8 cellular contexts compared by ENCODE assay signal in genomic region chr4:13547563-13548041, GRCh38. TPM values are rescaled to one million over a fixed set of nuclear protein-coding genes. Genes with fewer than 3 reads are reported as not detected.
A peak's percentile ranks its signal among the peaks of the same experiment; 100 is the strongest.
DNase-seq lines count a peak whose midpoint lies in the region; ATAC-seq and TF ChIP-seq lines count a peak whose summit lies in the region.

No MANE protein-coding gene starts in this region.

- peaks cover 47% of the 10 kb centered on the region for H3K27me3 ChIP-seq in IMR-90 (ENCODE audit: control insufficient read depth, insufficient read depth, low read length)

- no peak overlapping the region for H3K14ac ChIP-seq in IMR-90 (replicated peaks; ENCODE audit: low read depth, low read length)

- H3K27me3 Mint-ChIP-seq in activated naive CD4-positive, alpha-beta T cell treated with anti-CD3 and anti-CD28 coated beads, Interleukin-2, amount 10 ng/mL, durations not matched to agents 7 days and 5 days = peaks cover 80% of the 10 kb centered on the region
- H3K27me3 Mint-ChIP-seq in mesothelial cell of epicardium (ENCODE audit: low read depth) = peaks cover 89% of the 10 kb centered on the region

- no peak overlapping the region for H3K56ac ChIP-seq in IMR-90 (ENCODE audit: extremely low read depth, insufficient read depth, low read length)

- peaks cover 11% of the 10 kb centered on the region for H3K9me3 ChIP-seq in IMR-90 (ENCODE audit: control insufficient read depth, insufficient read depth, low read length)

- TF ChIP-seq CTCF in IMR-90 (conservative IDR thresholded peaks at IDR 0.05; ENCODE audit: low read depth, low read length) = no peak
- no peak for TF ChIP-seq CTCF in mesothelial cell of epicardium (IDR thresholded peaks at IDR 0.05; ENCODE audit: unreplicated experiment)

- H2AK9ac ChIP-seq in IMR-90 (replicated peaks; ENCODE audit: low read depth, low read length, poor library complexity) = no peak overlapping the region

- no peak overlapping the region for H2BK20ac ChIP-seq in IMR-90 (ENCODE audit: low read depth, low read length)

- H2BK5ac ChIP-seq in IMR-90 (ENCODE audit: low read depth, low read length, poor library complexity, severe bottlenecking) = no peak overlapping the region

- H2BK120ac ChIP-seq in IMR-90 (ENCODE audit: low read depth, low read length) = no peak overlapping the region

- no peaks in the 10 kb centered on the region for H3K9me3 Mint-ChIP-seq in activated naive CD4-positive, alpha-beta T cell treated with anti-CD3 and anti-CD28 coated beads, Interleukin-2, amount 10 ng/mL, durations not matched to agents 7 days and 5 days
- peaks cover 14% of the 10 kb centered on the region for H3K9me3 Mint-ChIP-seq in mesothelial cell of epicardium

- H4K5ac ChIP-seq in IMR-90 (ENCODE audit: low read depth, low read length) = no peak overlapping the region

- H3K4me2 ChIP-seq in IMR-90 (ENCODE audit: low read depth, low read length) = peak overlapping the region; percentile 23; the same call in 1 of the 2 replicates

- H3K27ac Mint-ChIP-seq in activated naive CD4-positive, alpha-beta T cell treated with anti-CD3 and anti-CD28 coated beads, Interleukin-2, amount 10 ng/mL, durations not matched to agents 7 days and 5 days = no peak overlapping the region
- no peak overlapping the region for H3K27ac Mint-ChIP-seq in mesothelial cell of epicardium

- ATAC-seq in IMR-90 (ENCODE audit: low read depth) = no peak
- no peak for ATAC-seq in HG03095 (IDR thresholded peaks at IDR 0.05; ENCODE audit: unreplicated experiment)
- ATAC-seq in GM18505 (IDR thresholded peaks at IDR 0.05; ENCODE audit: unreplicated experiment) = no peak
- ATAC-seq in HG03196 (IDR thresholded peaks at IDR 0.05; ENCODE audit: unreplicated experiment) = no peak

- peak overlapping the region; percentile 21; the same call in 1 of the 2 replicates for H3K4me3 ChIP-seq in IMR-90 (ENCODE audit: insufficient read depth, low read depth, low read length)

- intact Hi-C loops in IMR-90 (cut with micrococcal nuclease) = loop anchor here (5.0 kb wide), 2 partner anchors 145 to 1780 kb away; no protein-coding TSS in a partner anchor

- no peak overlapping the region for H3K27ac ChIP-seq in IMR-90 (ENCODE audit: insufficient read depth, low read length)

- H4K20me1 ChIP-seq in IMR-90 (ENCODE audit: insufficient read depth, low read length) = peaks cover 5% of the 10 kb centered on the region

- POLR2A ChIA-PET in IMR-90 (lab: Charles Lee; ENCODE audit: unreplicated experiment) = no interaction called here

- no peaks in the 10 kb centered on the region for H3K79me1 ChIP-seq in IMR-90 (ENCODE audit: low read depth in 1 of 2, low read length in 2 of 2)

- no peak overlapping the region for H4K91ac ChIP-seq in IMR-90 (ENCODE audit: insufficient read depth, low read depth, low read length)

- peak overlapping the region; percentile 81 for H2AFZ ChIP-seq in IMR-90 (replicated peaks; ENCODE audit: low read length, poor library complexity)

- H3K9me1 ChIP-seq in IMR-90 (ENCODE audit: insufficient read depth, low read length) = peaks cover 2% of the 10 kb centered on the region; the same call in 1 of the 2 replicates

- H3K18ac ChIP-seq in IMR-90 (ENCODE audit: low read depth, low read length) = no peak overlapping the region

- peaks cover 13% of the 10 kb centered on the region for H3K36me3 Mint-ChIP-seq in activated naive CD4-positive, alpha-beta T cell treated with anti-CD3 and anti-CD28 coated beads, Interleukin-2, amount 10 ng/mL, durations not matched to agents 7 days and 5 days
- no peaks in the 10 kb centered on the region for H3K36me3 Mint-ChIP-seq in mesothelial cell of epicardium

- WGBS in IMR-90 (ENCODE audit: extremely low coverage in 2 of 2, insufficient read length in 1 of 2), 2 experiments = 1% methylated on average over 24 of the region's 50 CpGs; no CpG with 5 or more reads in 1 of the 2 experiments

- dilution Hi-C loops in IMR-90 (cut with HindIII; ENCODE audit: low sequenced_read_pairs, unreplicated experiment) = no loop called here

- no peaks in the 10 kb centered on the region; the same call in 1 of the 2 replicates for H3K4me1 ChIP-seq in IMR-90 (ENCODE audit: control insufficient read depth, insufficient read depth, low read length)

- H3K23ac ChIP-seq in IMR-90 (ENCODE audit: low read depth, low read length) = no peak overlapping the region

- DNase-seq in DMS53 treated with DMSO at 0.1 percent for 48 hours (lab: John Stamatoyannopoulos, UW; ENCODE audit: unreplicated experiment) = peak; percentile 34
- DNase-seq in IMR-90 = no peak
- peak; percentile 54 for DNase-seq in activated naive CD4-positive, alpha-beta T cell treated with anti-CD3 and anti-CD28 coated beads, Interleukin-2, amount 10 ng/mL, durations not matched to agents 7 days and 5 days
- peak in 1 of 2 experiments; percentile 48 for DNase-seq in mesothelial cell of epicardium (ENCODE audit: low spot score in 2 of 2, unreplicated experiment in 2 of 2)
- no peak for DNase-seq in HCEC 1CT

- CTCF ChIA-PET in IMR-90 (lab: Yijun Ruan, JAX) = interaction anchor here (2.0 kb wide), 1 partner anchor 695 kb away, joined by 7 read pairs; no protein-coding TSS in a partner anchor
- CTCF ChIA-PET in activated naive CD4-positive, alpha-beta T cell treated with anti-CD3 and anti-CD28 coated beads, Interleukin-2, amount 10 ng/mL, durations not matched to agents 7 days and 5 days (lab: Charles Lee) = interaction anchor here (1.1 to 1.7 kb wide), 2 partner anchors 11 to 695 kb away, joined by 4 to 7 read pairs; no protein-coding TSS in a partner anchor

- in situ Hi-C loops in IMR-90 (cut with MboI; ENCODE audit: low sequenced_read_pairs) = loop anchor here (5.0 kb wide), 2 partner anchors 695 to 815 kb away; no protein-coding TSS in a partner anchor

- H2BK15ac ChIP-seq in IMR-90 (ENCODE audit: low read depth, low read length) = no peak overlapping the region

- TF ChIP-seq RAD21 in IMR-90 (IDR thresholded peaks at IDR 0.05; ENCODE audit: low read length) = no peak

- no peak overlapping the region for H3K9ac ChIP-seq in IMR-90 (ENCODE audit: low read depth, low read length)

- no peak overlapping the region for H2AK5ac ChIP-seq in IMR-90 (ENCODE audit: low read depth, low read length)

- TF ChIP-seq POLR2A in IMR-90 (IDR thresholded peaks at IDR 0.05; ENCODE audit: low read depth, low read length) (no peak), GM18505 (IDR thresholded peaks at IDR 0.05; ENCODE audit: borderline replicate concordance, extremely low read depth, insufficient read depth, insufficient read length) (no peak)

- peaks cover 34% of the 10 kb centered on the region for H3K4me1 Mint-ChIP-seq in activated naive CD4-positive, alpha-beta T cell treated with anti-CD3 and anti-CD28 coated beads, Interleukin-2, amount 10 ng/mL, durations not matched to agents 7 days and 5 days
- peaks cover 23% of the 10 kb centered on the region for H3K4me1 Mint-ChIP-seq in mesothelial cell of epicardium

- BruUV-seq in IMR-90 (replicated peaks; lab: Mats Ljungman, UMichigan) = no TSS peak

- H4K8ac ChIP-seq in IMR-90 (ENCODE audit: low read depth in 2 of 2, low read length in 2 of 2) = no peak overlapping the region

- H3K4ac ChIP-seq in IMR-90 (ENCODE audit: low read depth, low read length) = no peak overlapping the region

- H3K4me3 Mint-ChIP-seq in activated naive CD4-positive, alpha-beta T cell treated with anti-CD3 and anti-CD28 coated beads, Interleukin-2, amount 10 ng/mL, durations not matched to agents 7 days and 5 days = peak overlapping the region; percentile 66
- H3K4me3 Mint-ChIP-seq in mesothelial cell of epicardium = peak overlapping the region; percentile 71

- H3K36me3 ChIP-seq in IMR-90 (ENCODE audit: control insufficient read depth, insufficient read depth, low read length) = no peaks in the 10 kb centered on the region

TF ChIP-seq in IMR-90, 13 proteins besides CTCF, POLR2A, EP300 and RAD21:
- TF ChIP-seq SMC3 (IDR thresholded peaks at IDR 0.05; ENCODE audit: low read depth, low read length) (no peak), ELK1 (IDR thresholded peaks at IDR 0.05; ENCODE audit: borderline replicate concordance, low read depth, low read length) (no peak), CEBPB (IDR thresholded peaks at IDR 0.05; ENCODE audit: low read depth, low read length) (no peak), RFX5 (IDR thresholded peaks at IDR 0.05; ENCODE audit: low read depth, low read length) (no peak), MAFK (IDR thresholded peaks at IDR 0.05; ENCODE audit: low read depth, low read length) (no peak)

RNA-seq across cellular contexts. Expression of gene NKX3-2, which starts 3.3 kb away (rescaled TPM):
- total RNA-seq in IMR-90 (2012; rRNA removed) = under 0.01 TPM in 1 of 2 replicates, not detected in the other
- polyA plus RNA-seq in IMR-90 (2012; rRNA removed) = 0.05 and 0.09 TPM in 2 replicates
- polyA plus RNA-seq in IMR-90 (2012; cell fraction: cytosol; rRNA removed) = 0.02 and 0.08 TPM in 2 replicates
- polyA plus RNA-seq in IMR-90 (2012; cell fraction: nucleus; rRNA removed; ENCODE audit: low replicate concordance) = 0.17 and 0.25 TPM in 2 replicates
- total RNA-seq in mesothelial cell of epicardium = 1.3 to 1.4 TPM (median 1.3 TPM) in 3 replicates

Comparison
In these comparisons a context has a peak if more than half of its experiments do, and no peak if none do; other contexts are left out.
1. DNase-seq: peak in DMS53 treated with DMSO at 0.1 percent for 48 hours (single experiment) and activated naive CD4-positive, alpha-beta T cell treated with anti-CD3 and anti-CD28 coated beads, Interleukin-2, amount 10 ng/mL, durations not matched to agents 7 days and 5 days (single experiment); none in IMR-90 (single experiment) and HCEC 1CT (single experiment).